Comparison of ENCODE assay signal across 30 cellular contexts in the genomic region with DNA sequence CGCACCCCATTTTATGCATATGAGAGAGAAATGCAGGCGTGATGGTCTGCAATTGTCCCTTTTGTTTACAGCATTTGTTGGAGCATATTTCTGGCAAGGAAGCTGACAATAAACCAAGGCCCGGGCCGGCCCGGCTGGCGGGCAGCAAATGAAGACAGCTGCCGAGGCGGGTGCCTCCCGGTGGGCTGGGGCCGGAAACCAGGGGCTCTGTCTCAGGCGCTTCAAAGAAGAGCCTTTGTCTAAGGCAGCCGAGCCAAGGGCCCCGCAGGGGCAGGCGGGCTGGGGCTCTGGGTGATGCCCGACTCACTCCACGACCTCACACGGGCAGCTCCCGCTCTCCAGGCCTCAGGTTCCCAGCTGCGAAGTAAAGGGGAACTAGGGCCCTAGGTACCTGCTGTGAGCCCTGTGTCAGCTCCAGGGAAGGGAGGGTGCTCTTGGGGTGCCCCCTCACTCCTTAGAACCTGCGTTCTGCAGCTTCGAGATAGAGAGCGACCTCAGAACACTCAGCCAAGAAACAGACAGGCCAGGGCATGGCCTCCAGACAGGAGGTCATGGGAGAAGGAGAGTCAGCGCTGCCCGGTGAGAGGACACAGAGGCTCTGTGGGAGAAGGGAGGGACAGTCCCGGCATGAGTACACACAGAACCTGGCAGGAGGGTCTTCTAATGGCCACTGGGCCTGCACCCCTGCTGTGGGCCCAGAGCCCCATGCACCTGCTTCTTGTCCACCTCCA. TPM values are rescaled to one million over a fixed set of nuclear protein-coding genes. Genes with fewer than 3 reads are reported as not detected.
DNase-seq lines count a peak whose midpoint lies in the region; ATAC-seq, FAIRE-seq and TF ChIP-seq lines count a peak whose summit lies in the region.
"Had no signal": no experiment of that assay in that cellular context is flagged by ENCODE, and none has a peak within 500 bp of the region (broad histone marks: within the 10 kb centered on the region; RNA-seq: fewer than 3 reads in every experiment).

No MANE protein-coding gene starts in this region.

- peaks cover 67% of the 10 kb centered on the region for H3K4me1 ChIP-seq in HepG2 (ENCODE audit: insufficient read depth, low read length)
- H3K4me1 ChIP-seq in trophoblast cell (ENCODE audit: control insufficient read depth in 1 of 2, insufficient read depth in 2 of 2, low read length in 2 of 2), result peaks cover 16 to 17% of the 10 kb centered on the region in 2 experiments
- H3K4me1 ChIP-seq: BLaER1 had no signal

- H3K18ac ChIP-seq in trophoblast cell (ENCODE audit: low read length), result no peak overlapping the region

- peak; percentile 40 for FAIRE-seq in bronchial epithelial cell (lab: Jason Lieb, UNC)
- FAIRE-seq in HepG2 (lab: Jason Lieb, UNC), result no peak
- FAIRE-seq: RCC 7860 had no signal

- H3K9ac ChIP-seq in HepG2 (ENCODE audit: insufficient read depth, low read depth, low read length) (0 out of 2 replicates have a peak overlapping the region, but pooled peaks have one; percentile 12), trophoblast cell (ENCODE audit: low read length) (no peak overlapping the region)
- H3K9ac ChIP-seq: BLaER1 had no signal

- H2BK120ac ChIP-seq in trophoblast cell (ENCODE audit: insufficient read depth, low read length, poor library complexity), result peak overlapping the region; percentile 2

- POLR2A ChIA-PET in HepG2 (lab: Yijun Ruan, JAX) (interaction anchor here (1.1 kb wide), 1 partner anchor 13 kb away, joined by 3 read pairs; no protein-coding TSS in a partner anchor), T-cell (lab: Charles Lee) (no interaction called here)

- H4K91ac ChIP-seq in trophoblast cell (ENCODE audit: low read depth, low read length), result peak overlapping the region; percentile 0

- H3K14ac ChIP-seq in trophoblast cell (ENCODE audit: low read length), result peak overlapping the region; percentile 4

- H3K36me3 ChIP-seq in H7 (replicated peaks; ENCODE audit: control insufficient read depth, insufficient read depth, low read length) (no peaks in the 10 kb centered on the region), bronchial epithelial cell (ENCODE audit: control insufficient read depth, insufficient read depth, low read length) (no peaks in the 10 kb centered on the region), HepG2 (replicated peaks in 1 of 2; ENCODE audit: control insufficient read depth in 1 of 2, insufficient read depth in 2 of 2, low read length in 2 of 2) (no peaks in the 10 kb centered on the region), trophoblast cell (ENCODE audit: control insufficient read depth in 1 of 2, insufficient read depth in 2 of 2, low read length in 2 of 2) (no peaks in the 10 kb centered on the region)
- H3K36me3 ChIP-seq: BLaER1, heart left ventricle, upper lobe of left lung had no signal

- no peaks in the 10 kb centered on the region for H3K27me3 Mint-ChIP-seq in activated naive CD4-positive, alpha-beta T cell treated with anti-CD3 and anti-CD28 coated beads for 36 hours (ENCODE audit: low read depth)
- H3K27me3 Mint-ChIP-seq in T-cell, result peaks cover 0 to 3% of the 10 kb centered on the region in 2 donors
- H3K27me3 Mint-ChIP-seq: activated T-cell treated with anti-CD3 and anti-CD28 coated beads, Interleukin-2, amount 50 U/mL, for 24 hours; progenitor cell of endocrine pancreas had no signal

- in situ Hi-C loops in HepG2 (cut with HindIII; ENCODE audit: extremely low pct_ligation_motif_present, low pct_unique_long_range_greater_than_20kb), result no loop called here

- H3K9me3 Mint-ChIP-seq in activated naive CD4-positive, alpha-beta T cell treated with anti-CD3 and anti-CD28 coated beads for 36 hours, result no peaks in the 10 kb centered on the region
- no peaks in the 10 kb centered on the region for H3K9me3 Mint-ChIP-seq in T-cell
- H3K9me3 Mint-ChIP-seq: activated T-cell treated with anti-CD3 and anti-CD28 coated beads, Interleukin-2, amount 50 U/mL, for 24 hours; mesothelial cell of epicardium; natural killer cell had no signal

- H3K27me3 ChIP-seq in H7 (ENCODE audit: control insufficient read depth, insufficient read depth, low read length), result no peaks in the 10 kb centered on the region
- H3K27me3 ChIP-seq in bronchial epithelial cell (ENCODE audit: control insufficient read depth, insufficient read depth, low read length), result peaks cover 2% of the 10 kb centered on the region
- no peaks in the 10 kb centered on the region for H3K27me3 ChIP-seq in HepG2 (ENCODE audit: control insufficient read depth in 1 of 2, insufficient read depth in 2 of 2, low read length in 2 of 2)
- H3K27me3 ChIP-seq in trophoblast cell (ENCODE audit: insufficient read depth, low read length), result no peaks in the 10 kb centered on the region
- H3K27me3 ChIP-seq: BLaER1, dorsolateral prefrontal cortex, heart left ventricle, upper lobe of left lung had no signal

- H3K4ac ChIP-seq in trophoblast cell (ENCODE audit: low read depth, low read length), result no peak overlapping the region

- TF ChIP-seq EP300 in HepG2 (IDR thresholded peaks at IDR 0.05; ENCODE audit: low read depth in 2 of 2, low read length in 2 of 2), result no peak
- no peak for TF ChIP-seq EP300 in HepG2 (CRISPR knock-in tag; IDR thresholded peaks at IDR 0.05; ENCODE audit: borderline replicate concordance)

- H4K20me1 ChIP-seq in HepG2 (ENCODE audit: insufficient read depth, low read length), result no peaks in the 10 kb centered on the region
- H4K20me1 ChIP-seq: BLaER1 had no signal

- H3K79me2 ChIP-seq in HepG2 (ENCODE audit: insufficient read depth, low read length) (no peaks in the 10 kb centered on the region), trophoblast cell (ENCODE audit: control insufficient read depth, insufficient read depth, low read length, poor library complexity) (no peaks in the 10 kb centered on the region)

- intact Hi-C loops in HepG2 (cut with micrococcal nuclease; ENCODE audit: unreplicated experiment), result no loop called here
- intact Hi-C loops in activated naive CD4-positive, alpha-beta T cell treated with anti-CD3 and anti-CD28 coated beads for 36 hours (cut with micrococcal nuclease), result no loop called here

- no peak overlapping the region for H3K27ac Mint-ChIP-seq in activated naive CD4-positive, alpha-beta T cell treated with anti-CD3 and anti-CD28 coated beads for 36 hours
- no peak overlapping the region for H3K27ac Mint-ChIP-seq in T-cell
- H3K27ac Mint-ChIP-seq: activated T-cell treated with anti-CD3 and anti-CD28 coated beads, Interleukin-2, amount 50 U/mL, for 24 hours; mesothelial cell of epicardium; natural killer cell; progenitor cell of endocrine pancreas had no signal

- TF ChIP-seq RAD21 in HepG2 (CRISPR knock-in tag; IDR thresholded peaks at IDR 0.05), result no peak

- H2AK5ac ChIP-seq in trophoblast cell (ENCODE audit: low read length), result peak overlapping the region; percentile 1

- no peak overlapping the region for H3K4me3 Mint-ChIP-seq in activated naive CD4-positive, alpha-beta T cell treated with anti-CD3 and anti-CD28 coated beads for 36 hours
- H3K4me3 Mint-ChIP-seq in T-cell, result no peak overlapping the region
- H3K4me3 Mint-ChIP-seq: activated T-cell treated with anti-CD3 and anti-CD28 coated beads, Interleukin-2, amount 50 U/mL, for 24 hours; mesothelial cell of epicardium; natural killer cell had no signal

- ATAC-seq in HepG2, result no peak
- ATAC-seq in T-cell (replicated peaks in 1 of 4), result no peak
- ATAC-seq: heart left ventricle, natural killer cell had no signal

- peak; percentile 83 for DNase-seq in H7
- no peak for DNase-seq in bronchial epithelial cell (ENCODE audit: low read depth)
- no peak for DNase-seq in HepG2 (ENCODE audit: low spot score)
- no peak for DNase-seq in trophoblast cell
- no peak for DNase-seq in activated naive CD4-positive, alpha-beta T cell treated with anti-CD3 and anti-CD28 coated beads for 36 hours
- no peak for DNase-seq in NCI-H1417 treated with DMSO at 0.1 percent for 48 hours (lab: John Stamatoyannopoulos, UW)
- DNase-seq in T-cell, result no peak
- DNase-seq in NCI-H526 treated with DMSO at 0.1 percent for 48 hours (lab: John Stamatoyannopoulos, UW), result no peak
- DNase-seq: activated CD4-positive, alpha-beta T cell treated with anti-CD3 and anti-CD28 coated beads for 4 hours; activated naive CD4-positive, alpha-beta T cell treated with Interleukin-2 at 50 U/mL for 16 hours; activated T-cell treated with anti-CD3 and anti-CD28 coated beads, Interleukin-2, amount 50 U/mL, for 24 hours; amniotic stem cell; central memory CD4-positive, alpha-beta T cell; COR-L47; DMS79 treated with DMSO at 0.1 percent for 48 hours; GOT3; natural killer cell; NCI-H510A treated with DMSO at 0.1 percent for 48 hours had no signal

- H3K9me3 ChIP-seq in HepG2 (ENCODE audit: low read length) (no peaks in the 10 kb centered on the region), trophoblast cell (ENCODE audit: insufficient read depth, low read depth, low read length) (no peaks in the 10 kb centered on the region)
- H3K9me3 ChIP-seq: BLaER1, heart left ventricle, upper lobe of left lung had no signal

- no peaks in the 10 kb centered on the region for H3K4me1 Mint-ChIP-seq in activated naive CD4-positive, alpha-beta T cell treated with anti-CD3 and anti-CD28 coated beads for 36 hours (ENCODE audit: low read depth)
- H3K4me1 Mint-ChIP-seq in T-cell, result no peaks in the 10 kb centered on the region
- H3K4me1 Mint-ChIP-seq: mesothelial cell of epicardium, natural killer cell had no signal

- peaks cover 6% of the 10 kb centered on the region for H3K79me1 ChIP-seq in trophoblast cell (ENCODE audit: low read length)

- H2BK12ac ChIP-seq in trophoblast cell (ENCODE audit: low read length), result peak overlapping the region; percentile 4

- H3K4me2 ChIP-seq in HepG2 (ENCODE audit: low read depth, low read length), result peak overlapping the region; percentile 57; the same call in 1 of the 2 replicates
- H3K4me2 ChIP-seq in trophoblast cell (ENCODE audit: low read length), result no peak overlapping the region
- H3K4me2 ChIP-seq: BLaER1 had no signal

- no peaks in the 10 kb centered on the region for H3K36me3 Mint-ChIP-seq in activated naive CD4-positive, alpha-beta T cell treated with anti-CD3 and anti-CD28 coated beads for 36 hours (ENCODE audit: low read depth)
- no peaks in the 10 kb centered on the region for H3K36me3 Mint-ChIP-seq in T-cell
- H3K36me3 Mint-ChIP-seq: mesothelial cell of epicardium, natural killer cell had no signal

- no peak overlapping the region for H4K12ac ChIP-seq in trophoblast cell (ENCODE audit: low read depth, low read length)

- H2AFZ ChIP-seq in HepG2 (ENCODE audit: low read length) (no peak overlapping the region), trophoblast cell (ENCODE audit: insufficient read depth, low read length, poor library complexity) (no peak overlapping the region)

- no peak overlapping the region for H4K8ac ChIP-seq in trophoblast cell (ENCODE audit: low read depth, low read length)

- CTCF ChIA-PET in HepG2 (lab: Yijun Ruan, JAX; ENCODE audit: low intra/inter-chr PET ratio, low total read pairs), result no interaction called here
- CTCF ChIA-PET in activated naive CD4-positive, alpha-beta T cell treated with anti-CD3 and anti-CD28 coated beads for 36 hours (lab: Charles Lee), result no interaction called here
- CTCF ChIA-PET in T-cell (lab: Charles Lee), result no interaction called here

- no peak overlapping the region for H3K27ac ChIP-seq in HepG2 (ENCODE audit: extremely low read length, insufficient read depth, low read length)
- no peak overlapping the region for H3K27ac ChIP-seq in trophoblast cell (ENCODE audit: low read depth, low read length)
- H3K27ac ChIP-seq: BLaER1, dorsolateral prefrontal cortex, epithelial cell of prostate, heart left ventricle had no signal

- TF ChIP-seq CTCF in bronchial epithelial cell (IDR thresholded peaks at IDR 0.05; ENCODE audit: insufficient read depth, low read length, severe bottlenecking) (no peak), HepG2 (CRISPR knock-in tag; IDR thresholded peaks at IDR 0.05) (no peak)

- TF ChIP-seq POLR2A in HepG2 (IDR thresholded peaks at IDR 0.05; ENCODE audit: insufficient read depth in 1 of 2, low read depth in 2 of 2, low read length in 2 of 2), result no peak

- H3K23ac ChIP-seq in trophoblast cell (ENCODE audit: low read length), result no peak overlapping the region

- WGBS in HepG2 (ENCODE audit: low lambda C conversion rate), result 71% methylated on average over 16 of the region's 25 CpGs
- no CpG with 5 or more reads among the region's 25 CpGs for WGBS in trophoblast cell (ENCODE audit: extremely low coverage, insufficient coverage, insufficient read length)

- no peak overlapping the region for H3K4me3 ChIP-seq in H7 (ENCODE audit: insufficient read depth, low read depth, low read length)
- H3K4me3 ChIP-seq in bronchial epithelial cell (ENCODE audit: low read depth, low read length), result no peak overlapping the region
- H3K4me3 ChIP-seq in HepG2 (replicated peaks in 1 of 3; ENCODE audit: insufficient read depth in 1 of 3, low read depth in 2 of 3, low read length in 3 of 3), result no peak overlapping the region
- no peak overlapping the region for H3K4me3 ChIP-seq in trophoblast cell (ENCODE audit: low read depth, low read length)
- H3K4me3 ChIP-seq: BLaER1, dorsolateral prefrontal cortex, heart left ventricle, upper lobe of left lung had no signal

- H2BK5ac ChIP-seq in trophoblast cell (ENCODE audit: low read depth, low read length, poor library complexity), result no peak overlapping the region

- no TSS peak for BruUV-seq in HepG2 (replicated peaks; lab: Mats Ljungman, UMichigan)

RNA-seq across cellular contexts. Expression of a gene that starts 2.4 kb away (rescaled TPM):
- total RNA-seq in H7 (2014; rRNA removed; shearing (Covaris generic)), result not detected in 2 replicates
- total RNA-seq in bronchial epithelial cell (not detected in 2 replicates), HepG2 (2016; rRNA removed; fragmentation: Illumina TruSeq; extraction: Trizol) (0.14 and 0.58 TPM in 2 replicates), T-cell (not detected)
- total RNA-seq in HepG2 (2016; cell fraction: cytosol; rRNA removed; fragmentation: Illumina TruSeq; extraction: Trizol; ENCODE audit: low read depth), result 0.10 and 0.18 TPM in 2 replicates
- 0.09 and 0.74 TPM in 2 replicates for total RNA-seq in HepG2 (2016; cell fraction: insoluble cytoplasmic fraction; rRNA removed; fragmentation: Illumina TruSeq; extraction: Trizol)
- 0.17 and 0.31 TPM in 2 replicates for total RNA-seq in HepG2 (2016; cell fraction: membrane; rRNA removed; fragmentation: Illumina TruSeq; extraction: Trizol)
- 0.47 and 1.4 TPM in 2 replicates for total RNA-seq in HepG2 (2016; cell fraction: nucleus; rRNA removed; fragmentation: Illumina TruSeq; extraction: Trizol)
- 0.13 and 0.26 TPM in 2 replicates for polyA plus RNA-seq in HepG2 (2011; rRNA removed)
- 0.11 TPM in 1 of 2 replicates, not detected in the other for polyA plus RNA-seq in HepG2 (2011; cell fraction: cytosol; rRNA removed)
- polyA plus RNA-seq in HepG2 (2011; cell fraction: nucleus; rRNA removed), result 0.31 and 1.3 TPM in 2 replicates
- polyA plus RNA-seq in HepG2 (2012), result 0.04 TPM in 1 of 2 replicates, not detected in the other
- polyA plus RNA-seq in HepG2 (2016; cell fraction: cytosol; fragmentation: Illumina TruSeq; extraction: Trizol; ENCODE audit: low read depth), result 0.09 and 0.12 TPM in 2 replicates
- polyA plus RNA-seq in HepG2 (2016; cell fraction: insoluble cytoplasmic fraction; fragmentation: Illumina TruSeq; extraction: Trizol; ENCODE audit: low read depth), result 0.21 and 0.39 TPM in 2 replicates
- 0.22 TPM in 2 replicates for polyA plus RNA-seq in HepG2 (2016; cell fraction: membrane; fragmentation: Illumina TruSeq; extraction: Trizol; ENCODE audit: low read depth)
- polyA plus RNA-seq in HepG2 (2016; cell fraction: nucleus; fragmentation: Illumina TruSeq; extraction: Trizol; ENCODE audit: insufficient read depth, low read depth), result 1.7 and 3.1 TPM in 2 replicates
- polyA minus RNA-seq in HepG2 (2011; rRNA and poly(A)+ RNA removed; ENCODE audit: low replicate concordance), result 0.16 TPM in 1 of 2 replicates, not detected in the other
- not detected in 2 replicates for polyA minus RNA-seq in HepG2 (2011; cell fraction: cytosol; rRNA and poly(A)+ RNA removed)
- 0.12 and 0.39 TPM in 2 replicates for polyA minus RNA-seq in HepG2 (2011; cell fraction: nucleus; rRNA and poly(A)+ RNA removed)
- polyA plus RNA-seq in trophoblast cell (2013), result 0.05 and 0.08 TPM in 2 replicates
- total RNA-seq in activated naive CD4-positive, alpha-beta T cell treated with anti-CD3 and anti-CD28 coated beads for 36 hours, result not detected
- total RNA-seq: activated CD8-positive, alpha-beta memory T cell treated with anti-CD3 and anti-CD28 coated beads for 36 hours; dorsolateral prefrontal cortex; HT-29; mesothelial cell of epicardium; natural killer cell; skeletal muscle tissue; T-helper 1 cell treated with Interleukin-12 subunit alpha and Interleukin-12 subunit beta and Interleukin-4 antibody, amounts not matched to agents 30 ng/mL and 1 ng/mL, for 36 hours; upper lobe of left lung had no signal
